In the genomic region with DNA sequence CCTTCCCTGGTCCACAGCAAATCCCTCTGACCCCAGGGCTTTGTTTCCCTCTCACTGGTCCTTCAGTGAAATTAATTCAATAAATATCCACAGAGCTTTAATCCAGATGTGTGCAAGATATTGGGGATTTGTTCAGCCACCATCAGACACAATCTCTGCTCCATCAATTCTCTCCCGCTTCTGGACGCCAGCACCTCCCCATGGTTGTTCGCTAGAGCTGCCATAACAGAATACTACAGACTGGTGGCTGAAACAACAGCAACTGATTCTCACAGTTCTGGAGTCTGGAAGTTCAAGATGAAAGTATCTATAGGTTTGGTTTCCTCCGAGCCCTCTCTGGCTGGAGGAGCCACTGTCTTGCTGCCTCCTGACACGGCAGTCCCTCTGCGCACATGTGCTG, we compare ENCODE assay signal across 1 cellular context.
TF ChIP-seq lines count a peak whose summit lies in the region.

No MANE protein-coding gene starts in this region.

TF ChIP-seq in WTC11, 78 proteins besides CTCF, POLR2A, EP300 and RAD21 (continued from another document):
- TF ChIP-seq, protein P1, sequence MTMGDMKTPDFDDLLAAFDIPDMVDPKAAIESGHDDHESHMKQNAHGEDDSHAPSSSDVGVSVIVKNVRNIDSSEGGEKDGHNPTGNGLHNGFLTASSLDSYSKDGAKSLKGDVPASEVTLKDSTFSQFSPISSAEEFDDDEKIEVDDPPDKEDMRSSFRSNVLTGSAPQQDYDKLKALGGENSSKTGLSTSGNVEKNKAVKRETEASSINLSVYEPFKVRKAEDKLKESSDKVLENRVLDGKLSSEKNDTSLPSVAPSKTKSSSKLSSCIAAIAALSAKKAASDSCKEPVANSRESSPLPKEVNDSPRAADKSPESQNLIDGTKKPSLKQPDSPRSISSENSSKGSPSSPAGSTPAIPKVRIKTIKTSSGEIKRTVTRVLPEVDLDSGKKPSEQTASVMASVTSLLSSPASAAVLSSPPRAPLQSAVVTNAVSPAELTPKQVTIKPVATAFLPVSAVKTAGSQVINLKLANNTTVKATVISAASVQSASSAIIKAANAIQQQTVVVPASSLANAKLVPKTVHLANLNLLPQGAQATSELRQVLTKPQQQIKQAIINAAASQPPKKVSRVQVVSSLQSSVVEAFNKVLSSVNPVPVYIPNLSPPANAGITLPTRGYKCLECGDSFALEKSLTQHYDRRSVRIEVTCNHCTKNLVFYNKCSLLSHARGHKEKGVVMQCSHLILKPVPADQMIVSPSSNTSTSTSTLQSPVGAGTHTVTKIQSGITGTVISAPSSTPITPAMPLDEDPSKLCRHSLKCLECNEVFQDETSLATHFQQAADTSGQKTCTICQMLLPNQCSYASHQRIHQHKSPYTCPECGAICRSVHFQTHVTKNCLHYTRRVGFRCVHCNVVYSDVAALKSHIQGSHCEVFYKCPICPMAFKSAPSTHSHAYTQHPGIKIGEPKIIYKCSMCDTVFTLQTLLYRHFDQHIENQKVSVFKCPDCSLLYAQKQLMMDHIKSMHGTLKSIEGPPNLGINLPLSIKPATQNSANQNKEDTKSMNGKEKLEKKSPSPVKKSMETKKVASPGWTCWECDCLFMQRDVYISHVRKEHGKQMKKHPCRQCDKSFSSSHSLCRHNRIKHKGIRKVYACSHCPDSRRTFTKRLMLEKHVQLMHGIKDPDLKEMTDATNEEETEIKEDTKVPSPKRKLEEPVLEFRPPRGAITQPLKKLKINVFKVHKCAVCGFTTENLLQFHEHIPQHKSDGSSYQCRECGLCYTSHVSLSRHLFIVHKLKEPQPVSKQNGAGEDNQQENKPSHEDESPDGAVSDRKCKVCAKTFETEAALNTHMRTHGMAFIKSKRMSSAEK (CRISPR knock-in tag; IDR thresholded peaks at IDR 0.05; ENCODE audit: borderline replicate concordance), result no peak
- TF ChIP-seq JAZF1 (CRISPR knock-in tag; IDR thresholded peaks at IDR 0.05), result no peak
- TF ChIP-seq TEAD4 (CRISPR knock-in tag; IDR thresholded peaks at IDR 0.05), result no peak
- no peak for TF ChIP-seq ZNF317 (CRISPR knock-in tag; IDR thresholded peaks at IDR 0.05; ENCODE audit: borderline replicate concordance, low read depth)
- TF ChIP-seq, protein P2, sequence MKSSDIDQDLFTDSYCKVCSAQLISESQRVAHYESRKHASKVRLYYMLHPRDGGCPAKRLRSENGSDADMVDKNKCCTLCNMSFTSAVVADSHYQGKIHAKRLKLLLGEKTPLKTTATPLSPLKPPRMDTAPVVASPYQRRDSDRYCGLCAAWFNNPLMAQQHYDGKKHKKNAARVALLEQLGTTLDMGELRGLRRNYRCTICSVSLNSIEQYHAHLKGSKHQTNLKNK (CRISPR knock-in tag; IDR thresholded peaks at IDR 0.05), result no peak
- TF ChIP-seq, protein P3, sequence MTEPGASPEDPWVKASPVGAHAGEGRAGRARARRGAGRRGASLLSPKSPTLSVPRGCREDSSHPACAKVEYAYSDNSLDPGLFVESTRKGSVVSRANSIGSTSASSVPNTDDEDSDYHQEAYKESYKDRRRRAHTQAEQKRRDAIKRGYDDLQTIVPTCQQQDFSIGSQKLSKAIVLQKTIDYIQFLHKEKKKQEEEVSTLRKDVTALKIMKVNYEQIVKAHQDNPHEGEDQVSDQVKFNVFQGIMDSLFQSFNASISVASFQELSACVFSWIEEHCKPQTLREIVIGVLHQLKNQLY (CRISPR knock-in tag; IDR thresholded peaks at IDR 0.05), result no peak
- TF ChIP-seq SP1 (CRISPR knock-in tag; conservative IDR thresholded peaks at IDR 0.05), result no peak
